In genomic region chr4:165757426-165757825, GRCh38 we compare ENCODE assay signal across 18 cellular contexts.
DNase-seq lines count a peak whose midpoint lies in the region; ATAC-seq, FAIRE-seq and TF ChIP-seq lines count a peak whose summit lies in the region.
"Had no signal": no experiment of that assay in that cellular context is flagged by ENCODE, and none has a peak within 500 bp of the region (broad histone marks: within the 10 kb centered on the region; RNA-seq: fewer than 3 reads in every experiment).

No MANE protein-coding gene starts in this region.

- no peak; a peak in 1 of 3 replicates for TF ChIP-seq POLR2A in H1 (IDR thresholded peaks at IDR 0.05; ENCODE audit: control extremely low read depth in 1 of 2, low read depth in 2 of 2, low read length in 2 of 2)

- no peaks in the 10 kb centered on the region for H3F3A ChIP-seq in neural progenitor cell (ENCODE audit: low read depth)

- H3K79me1 ChIP-seq in H1 (ENCODE audit: low read depth, low read length): no peaks in the 10 kb centered on the region

- 0 out of 2 replicates have a peak overlapping the region, but pooled peaks have one; percentile 67 for H2AFZ ChIP-seq in H1 (ENCODE audit: low read length)
- H2AFZ ChIP-seq in neural progenitor cell (replicated peaks): peak overlapping the region; percentile 27

- in situ Hi-C loops in G401 (cut with HindIII; ENCODE audit: low sequenced_read_pairs): no loop called here

- no peak overlapping the region for H4K91ac ChIP-seq in H1 (replicated peaks; ENCODE audit: insufficient read length, low read length)

- H2BK15ac ChIP-seq in H1 (ENCODE audit: low read length): no peak overlapping the region

- H3K4me2 ChIP-seq in H1 (ENCODE audit: insufficient read depth in 1 of 2, low read depth in 2 of 2, low read length in 2 of 2) (peak overlapping the region; percentile 11 to 50; a peak in 2 of 4 replicates), neural progenitor cell (no peak overlapping the region)

- FAIRE-seq in H1 (lab: Jason Lieb, UNC): peak; percentile 48
- FAIRE-seq: GM12892 had no signal

- no peak for TF ChIP-seq RAD21 in H1 (IDR thresholded peaks at IDR 0.05 in 1 of 2, conservative IDR thresholded peaks at IDR 0.05 in 1 of 2; ENCODE audit: low read depth in 2 of 2, low read length in 2 of 2)

- no peaks in the 10 kb centered on the region for H3K27me3 Mint-ChIP-seq in neural progenitor cell (ENCODE audit: insufficient read depth, low read depth)
- H3K27me3 Mint-ChIP-seq: B cell; CD4-positive, alpha-beta memory T cell had no signal

- H4K20me1 ChIP-seq in H1 (replicated peaks in 1 of 2; ENCODE audit: control insufficient read depth in 1 of 2, insufficient read depth in 2 of 2, low read length in 2 of 2) (no peaks in the 10 kb centered on the region), neural progenitor cell (ENCODE audit: low read depth) (no peaks in the 10 kb centered on the region)

- ATAC-seq in GM19035 (IDR thresholded peaks at IDR 0.05; ENCODE audit: unreplicated experiment): no peak

- CTCF ChIA-PET in H1 (lab: Charles Lee; ENCODE audit: partially characterized antibody): interaction anchor here (0.7 to 1.6 kb wide), 3 partner anchors 13 to 312 kb away, joined by 3 read pairs; no protein-coding TSS in a partner anchor

- H3K27ac ChIP-seq in HUES64 (ENCODE audit: low read depth, low read length) (peak overlapping the region; percentile 42; the same call in 1 of the 2 replicates), H1 (ENCODE audit: low read depth, low read length) (no peak overlapping the region), neural progenitor cell (no peak overlapping the region)
- H3K27ac ChIP-seq: HL-60 had no signal

- no peak overlapping the region for H3K56ac ChIP-seq in H1 (replicated peaks; ENCODE audit: insufficient read length, low read depth, low read length)

- H3K4me1 Mint-ChIP-seq in neural progenitor cell: peaks cover 16% of the 10 kb centered on the region
- H3K4me1 Mint-ChIP-seq: B cell; CD4-positive, alpha-beta memory T cell had no signal

- WGBS in HUES64: 10% methylated on average over 2 of the region's 3 CpGs
- 7% methylated on average over 3 of the region's 3 CpGs; no CpG with 5 or more reads in 1 of the 2 experiments for WGBS in H1 (ENCODE audit: extremely low coverage in 1 of 2, insufficient coverage in 1 of 2, insufficient read length in 1 of 2, insufficient replicate concordance in 2 of 2, low coverage in 1 of 2, low lambda C conversion rate in 2 of 2, missing lambda C conversion rate in 1 of 2), 2 experiments

- H3K4me3 Mint-ChIP-seq in neural progenitor cell: no peak overlapping the region
- H3K4me3 Mint-ChIP-seq: B cell; CD4-positive, alpha-beta memory T cell had no signal

- no peaks in the 10 kb centered on the region for H3K9me3 Mint-ChIP-seq in neural progenitor cell

- peak overlapping the region; percentile 67 for H4K5ac ChIP-seq in H1 (ENCODE audit: insufficient read length, low read depth, low read length)

- H3K9ac ChIP-seq in HUES64 (ENCODE audit: low read depth, low read length): no peak overlapping the region
- H3K9ac ChIP-seq in H1 (replicated peaks in 1 of 4; ENCODE audit: extremely low read depth in 1 of 4, low read depth in 3 of 4, low read length in 3 of 4): no peak overlapping the region
- no peak overlapping the region for H3K9ac ChIP-seq in neural progenitor cell

- H3K23ac ChIP-seq in H1 (ENCODE audit: insufficient read length): no peak overlapping the region

- no peak overlapping the region for H3K4me3 ChIP-seq in HUES64 (ENCODE audit: low read length)
- H3K4me3 ChIP-seq in H1 (ENCODE audit: extremely low read depth in 1 of 4, insufficient read depth in 2 of 4, low read depth in 3 of 4, low read length in 4 of 4): no peak overlapping the region; a peak in 1 of 8 replicates
- H3K4me3 ChIP-seq in neural progenitor cell: no peak overlapping the region

- no peak overlapping the region for H3K4ac ChIP-seq in H1 (replicated peaks; ENCODE audit: insufficient read length, low read depth, low read length)

- H3K27me3 ChIP-seq in HUES64 (ENCODE audit: insufficient read depth, low read length) (no peaks in the 10 kb centered on the region), H1 (replicated peaks in 1 of 4; ENCODE audit: control insufficient read depth in 3 of 4, extremely low read depth in 1 of 4, insufficient read depth in 3 of 4, low read length in 3 of 4) (no peaks in the 10 kb centered on the region), neural progenitor cell (no peaks in the 10 kb centered on the region)

- H3K9me3 ChIP-seq in HUES64 (ENCODE audit: insufficient read depth, low read depth, low read length) (no peaks in the 10 kb centered on the region), H1 (ENCODE audit: insufficient read depth in 2 of 2, low read depth in 1 of 2, low read length in 1 of 2) (no peaks in the 10 kb centered on the region), neural progenitor cell (ENCODE audit: low read depth) (no peaks in the 10 kb centered on the region)

- no peak overlapping the region for H4K8ac ChIP-seq in H1 (ENCODE audit: extremely low read depth, insufficient read depth, low read length)

- H3K79me2 ChIP-seq in H1 (ENCODE audit: control insufficient read depth in 1 of 2, insufficient read depth in 2 of 2, low read length in 2 of 2) (no peaks in the 10 kb centered on the region), neural progenitor cell (ENCODE audit: low read depth) (no peaks in the 10 kb centered on the region)

- H2BK12ac ChIP-seq in H1 (ENCODE audit: low read depth, low read length): no peak overlapping the region

- H2BK5ac ChIP-seq in H1 (ENCODE audit: low read depth, low read length): no peak overlapping the region

- H2AK5ac ChIP-seq in H1 (ENCODE audit: low read depth, low read length): no peak overlapping the region

- peak overlapping the region; percentile 36 for H3K27ac Mint-ChIP-seq in neural progenitor cell
- H3K27ac Mint-ChIP-seq: B cell; CD4-positive, alpha-beta memory T cell had no signal

- no peaks in the 10 kb centered on the region for H3K36me3 Mint-ChIP-seq in neural progenitor cell
- H3K36me3 Mint-ChIP-seq: CD4-positive, alpha-beta memory T cell had no signal

- H3K4me1 ChIP-seq in HUES64 (ENCODE audit: insufficient read depth, low read length) (peaks cover 26% of the 10 kb centered on the region), H1 (replicated peaks in 1 of 4; ENCODE audit: control insufficient read depth in 3 of 4, insufficient read depth in 4 of 4, low read length in 3 of 4) (peaks cover 0 to 9% (median 1%) of the 10 kb centered on the region in 4 experiments; a peak in 3 of 7 replicates), neural progenitor cell (peaks cover 12% of the 10 kb centered on the region)

- TF ChIP-seq CTCF in H1 (IDR thresholded peaks at IDR 0.05; ENCODE audit: control extremely low read depth in 1 of 3, insufficient read depth in 1 of 3, low read depth in 1 of 3, low read length in 3 of 3): no peak
- no peak for TF ChIP-seq CTCF in neural progenitor cell (IDR thresholded peaks at IDR 0.05)

- H3K14ac ChIP-seq in H1 (ENCODE audit: insufficient read length): no peak overlapping the region

- no peak overlapping the region for H3K18ac ChIP-seq in H1 (ENCODE audit: extremely low read depth, low read length)

- no peak overlapping the region for H2BK20ac ChIP-seq in H1 (ENCODE audit: low read length)

- no peaks in the 10 kb centered on the region for H3K23me2 ChIP-seq in H1 (ENCODE audit: low read depth, low read length)

- DNase-seq in G401 (ENCODE audit: low spot score) (peak; percentile 65), H1 (ENCODE audit: low read depth in 1 of 2, low spot score in 2 of 2) (no peak), neural progenitor cell (ENCODE audit: low spot score) (no peak), nucleus accumbens (lab: John Stamatoyannopoulos, UW) (no peak)
- no peak for DNase-seq in activated CD4-positive, CD25-positive, alpha-beta regulatory T cell treated with anti-CD3 and anti-CD28 coated beads, Interleukin-2, amount 50 U/mL, for 72 hours
- DNase-seq: ACHN; CD4-positive, alpha-beta memory T cell; DMS79 treated with DMSO at 0.1 percent for 48 hours; EL; GDM1; H7; IMR-90; KBM-7 had no signal

- POLR2A ChIA-PET in H1 (lab: Charles Lee; ENCODE audit: partially characterized antibody): no interaction called here

- TF ChIP-seq EP300 in H1 (IDR thresholded peaks at IDR 0.05; ENCODE audit: borderline replicate concordance in 1 of 2, low read depth in 2 of 2, low read length in 2 of 2): no peak

- no peak overlapping the region for H2BK120ac ChIP-seq in H1 (replicated peaks; ENCODE audit: low read depth, low read length)

- H3K36me3 ChIP-seq in HUES64 (ENCODE audit: insufficient read depth, low read length) (no peaks in the 10 kb centered on the region), H1 (ENCODE audit: control insufficient read depth in 2 of 4, insufficient read depth in 4 of 4, low read length in 3 of 4) (no peaks in the 10 kb centered on the region), neural progenitor cell (no peaks in the 10 kb centered on the region)

TF ChIP-seq in H1, 55 proteins besides CTCF, POLR2A, EP300 and RAD21:
- TF ChIP-seq CEBPB (IDR thresholded peaks at IDR 0.05; ENCODE audit: low read depth, low read length) (peak; percentile 45), CHD2 (IDR thresholded peaks at IDR 0.05; ENCODE audit: low read length) (no peak)
